In genomic region chr1:225428066-225428878, GRCh38 we compare ENCODE assay signal across 1 cellular context.
A peak's percentile ranks its signal among the peaks of the same experiment; 100 is the strongest.
TF ChIP-seq lines count a peak whose summit lies in the region.

No MANE protein-coding gene starts in this region.

TF ChIP-seq in HepG2, 621 proteins besides CTCF, POLR2A, EP300 and RAD21 (continued from another document and continues in another):
- TF ChIP-seq ZNF362 (CRISPR knock-in tag; IDR thresholded peaks at IDR 0.05; ENCODE audit: borderline replicate concordance): peak; percentile 48; the same call in 1 of the 2 replicates
- TF ChIP-seq ZNF260 (CRISPR knock-in tag; IDR thresholded peaks at IDR 0.05; ENCODE audit: borderline replicate concordance, low read depth): no peak
- TF ChIP-seq E2F5 (CRISPR knock-in tag; conservative IDR thresholded peaks at IDR 0.05): peak; percentile 57; the same call in 1 of the 2 replicates
- no peak for TF ChIP-seq YY1 (IDR thresholded peaks at IDR 0.05; ENCODE audit: insufficient read depth, insufficient replicate concordance, low read depth, low read length)
- TF ChIP-seq KDM3A (CRISPR knock-in tag; IDR thresholded peaks at IDR 0.05; ENCODE audit: low read depth): 0 out of 2 replicates have a peak, but pooled peaks have one; percentile 79
- TF ChIP-seq CEBPB (IDR thresholded peaks at IDR 0.05; ENCODE audit: borderline replicate concordance, low read depth, low read length): no peak
- TF ChIP-seq ZNF652 (CRISPR knock-in tag; IDR thresholded peaks at IDR 0.05; ENCODE audit: borderline replicate concordance, low read depth): no peak
- TF ChIP-seq CENPBD1 (CRISPR knock-in tag; IDR thresholded peaks at IDR 0.05; ENCODE audit: borderline replicate concordance, low read depth): no peak
- TF ChIP-seq KLF13 (CRISPR knock-in tag; IDR thresholded peaks at IDR 0.05): peak; percentile 53; the same call in 1 of the 2 replicates
- peak; percentile 16; the same call in 1 of the 2 replicates for TF ChIP-seq TMF1 (CRISPR knock-in tag; IDR thresholded peaks at IDR 0.05; ENCODE audit: low read depth)
- no peak for TF ChIP-seq HCFC1 (IDR thresholded peaks at IDR 0.05; ENCODE audit: low read depth, low read length)
- 0 out of 2 replicates have a peak, but pooled peaks have one; percentile 21 for TF ChIP-seq EED (CRISPR knock-in tag; IDR thresholded peaks at IDR 0.05)
- peak; percentile 83 for TF ChIP-seq IRF9 (CRISPR knock-in tag; IDR thresholded peaks at IDR 0.05; ENCODE audit: borderline replicate concordance)
- TF ChIP-seq IRX3 (CRISPR knock-in tag; IDR thresholded peaks at IDR 0.05; ENCODE audit: borderline replicate concordance, low read depth): peak; percentile 44; the same call in 1 of the 2 replicates
- 0 out of 2 replicates have a peak, but pooled peaks have one; percentile 37 for TF ChIP-seq ZNF33A (CRISPR knock-in tag; IDR thresholded peaks at IDR 0.05; ENCODE audit: borderline replicate concordance)
- TF ChIP-seq BCLAF1 (IDR thresholded peaks at IDR 0.05): no peak
- TF ChIP-seq SALL2 (CRISPR knock-in tag; IDR thresholded peaks at IDR 0.05): peak; percentile 86
- no peak for TF ChIP-seq ZFP36L2 (CRISPR knock-in tag; IDR thresholded peaks at IDR 0.05)
- no peak for TF ChIP-seq CREB3 (CRISPR knock-in tag; IDR thresholded peaks at IDR 0.05)
- TF ChIP-seq ZSCAN31 (CRISPR knock-in tag; IDR thresholded peaks at IDR 0.05; ENCODE audit: low read depth): peak; percentile 45; the same call in 1 of the 2 replicates
- no peak for TF ChIP-seq ATF1 (CRISPR knock-in tag; IDR thresholded peaks at IDR 0.05)
- no peak for TF ChIP-seq ZMYM3 (CRISPR knock-in tag; IDR thresholded peaks at IDR 0.05)
- peak; percentile 88 for TF ChIP-seq ZNF687 (CRISPR knock-in tag; IDR thresholded peaks at IDR 0.05)
- peak; percentile 65; the same call in 1 of the 2 replicates for TF ChIP-seq ZNF274 (CRISPR knock-in tag; IDR thresholded peaks at IDR 0.05)
- no peak for TF ChIP-seq MTA3 (CRISPR knock-in tag; IDR thresholded peaks at IDR 0.05)
- no peak for TF ChIP-seq ZNF136 (CRISPR knock-in tag; IDR thresholded peaks at IDR 0.05; ENCODE audit: low read depth)
- TF ChIP-seq ZNF280D (CRISPR knock-in tag; IDR thresholded peaks at IDR 0.05): peak; percentile 51; the same call in 1 of the 2 replicates
- peak; percentile 46; the same call in 1 of the 2 replicates for TF ChIP-seq YEATS4 (CRISPR knock-in tag; IDR thresholded peaks at IDR 0.05; ENCODE audit: borderline replicate concordance)
- TF ChIP-seq BATF2 (CRISPR knock-in tag; IDR thresholded peaks at IDR 0.05): no peak
- 0 out of 2 replicates have a peak, but pooled peaks have one; percentile 54 for TF ChIP-seq ZNF510 (CRISPR knock-in tag; IDR thresholded peaks at IDR 0.05; ENCODE audit: low read depth)
- 0 out of 2 replicates have a peak, but pooled peaks have one; percentile 37 for TF ChIP-seq TFE3 (CRISPR knock-in tag; IDR thresholded peaks at IDR 0.05)
- 0 out of 2 replicates have a peak, but pooled peaks have one; percentile 44 for TF ChIP-seq ZNF235 (CRISPR knock-in tag; IDR thresholded peaks at IDR 0.05; ENCODE audit: borderline replicate concordance)
- TF ChIP-seq HMG20A (CRISPR knock-in tag; IDR thresholded peaks at IDR 0.05; ENCODE audit: borderline replicate concordance): no peak
- TF ChIP-seq ZNF597 (CRISPR knock-in tag; IDR thresholded peaks at IDR 0.05): no peak
- peak; percentile 56 for TF ChIP-seq ZNF350 (CRISPR knock-in tag; IDR thresholded peaks at IDR 0.05; ENCODE audit: borderline replicate concordance, low read depth)
- TF ChIP-seq MYPOP (CRISPR knock-in tag; IDR thresholded peaks at IDR 0.05): peak; percentile 75; the same call in 1 of the 2 replicates
